In the genomic region with DNA sequence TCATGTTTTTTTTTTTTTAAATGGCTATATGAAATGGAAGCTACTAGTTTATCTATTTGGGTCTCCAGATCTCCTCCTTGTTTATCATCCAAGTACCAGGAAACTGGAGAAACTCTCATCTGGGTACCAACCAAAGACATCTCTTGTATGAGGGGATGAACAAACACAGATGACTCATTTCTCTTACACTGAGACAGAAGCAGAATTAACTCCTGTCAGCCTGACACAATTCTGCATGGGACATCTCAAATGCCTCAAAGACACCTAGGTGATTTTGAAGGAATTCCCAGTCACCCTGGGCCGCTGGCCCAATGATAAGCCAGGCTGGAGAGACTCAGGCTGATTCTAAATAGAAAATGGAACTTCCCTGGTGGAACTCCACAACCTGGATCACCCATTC, we compare ENCODE assay signal across 10 cellular contexts. TPM values are rescaled to one million over a fixed set of nuclear protein-coding genes. Genes with fewer than 3 reads are reported as not detected.
A peak's percentile ranks its signal among the peaks of the same experiment; 100 is the strongest.
DNase-seq lines count a peak whose midpoint lies in the region; ATAC-seq and TF ChIP-seq lines count a peak whose summit lies in the region.
"Not testable (repeated sequence)": the region's sequence is repeated elsewhere in the genome, so short reads cannot be mapped to it uniquely, and the experiment has no call there.
"Had no signal": no experiment of that assay in that cellular context is flagged by ENCODE, and none has a peak within 500 bp of the region (broad histone marks: within the 10 kb centered on the region; RNA-seq: fewer than 3 reads in every experiment).

No MANE protein-coding gene starts in this region.

- not testable (repeated sequence) for DNase-seq in CD4-positive, alpha-beta T cell; activated CD8-positive, alpha-beta T cell treated with anti-CD3 and anti-CD28 coated beads for 36 hours; dorsolateral prefrontal cortex; naive thymus-derived CD8-positive, alpha-beta T cell; substantia nigra (lab: John Stamatoyannopoulos, UW)
- DNase-seq in DMS53 (lab: John Stamatoyannopoulos, UW) (peak; percentile 7), amniotic epithelial cell (ENCODE audit: low read depth) (peak; percentile 80)
- peak; percentile 18 for DNase-seq in activated naive CD4-positive, alpha-beta T cell treated with anti-CD3 and anti-CD28 coated beads for 36 hours

- CTCF ChIA-PET in CD4-positive, alpha-beta T cell (lab: Charles Lee); activated naive CD4-positive, alpha-beta T cell treated with anti-CD3 and anti-CD28 coated beads for 36 hours (lab: Charles Lee): not testable (repeated sequence)
- CTCF ChIA-PET in activated CD8-positive, alpha-beta T cell treated with anti-CD3 and anti-CD28 coated beads for 36 hours (lab: Charles Lee): interaction anchor here (1.1 kb wide), 1 partner anchor 60 kb away, joined by 3 read pairs; no protein-coding TSS in a partner anchor

- not testable (repeated sequence) for H3K27ac ChIP-seq in CD4-positive, alpha-beta T cell (ENCODE audit: low read depth, low read length)
- peak overlapping the region in 43 of 59 donors; percentile 1 to 85 (median 55) for H3K27ac ChIP-seq in dorsolateral prefrontal cortex
- H3K27ac ChIP-seq in substantia nigra (ENCODE audit: low read depth, low read length, poor library complexity, severe bottlenecking): peak overlapping the region; percentile 10

- H3K27me3 Mint-ChIP-seq in CD4-positive, alpha-beta T cell; activated CD8-positive, alpha-beta T cell treated with anti-CD3 and anti-CD28 coated beads for 36 hours; activated naive CD4-positive, alpha-beta T cell treated with anti-CD3 and anti-CD28 coated beads for 36 hours (ENCODE audit: low read depth); naive thymus-derived CD8-positive, alpha-beta T cell: not testable (repeated sequence)

- not testable (repeated sequence) for TF ChIP-seq CTCF in CD4-positive, alpha-beta T cell (IDR thresholded peaks at IDR 0.05); activated CD8-positive, alpha-beta T cell treated with anti-CD3 and anti-CD28 coated beads for 36 hours (IDR thresholded peaks at IDR 0.05); dorsolateral prefrontal cortex (IDR thresholded peaks at IDR 0.05 in 54 of 56, conservative IDR thresholded peaks at IDR 0.05 in 2 of 56; ENCODE audit: low read depth in 1 of 56, partially characterized antibody in 56 of 56)

- POLR2A ChIA-PET in CD4-positive, alpha-beta T cell (lab: Charles Lee): interaction anchor here (1.3 to 4.0 kb wide), 2 partner anchors 9 to 36 kb away, joined by 3 to 28 read pairs; a partner anchor contains a TSS
- POLR2A ChIA-PET in activated CD8-positive, alpha-beta T cell treated with anti-CD3 and anti-CD28 coated beads for 36 hours (lab: Charles Lee): interaction anchor here (0.6 to 2.0 kb wide), 3 partner anchors 10 to 143 kb away, joined by 3 to 11 read pairs (median 3); a partner anchor contains a TSS
- POLR2A ChIA-PET in naive thymus-derived CD8-positive, alpha-beta T cell (lab: Charles Lee): interaction anchor here (0.6 to 1.4 kb wide), 2 partner anchors 9 to 57 kb away, joined by 5 to 7 read pairs; a partner anchor contains a TSS

- intact Hi-C loops in CD4-positive, alpha-beta T cell (cut with DNase I, micrococcal nuclease); dorsolateral prefrontal cortex (cut with DNase I): not testable (repeated sequence)
- intact Hi-C loops in activated CD8-positive, alpha-beta T cell treated with anti-CD3 and anti-CD28 coated beads for 36 hours (cut with micrococcal nuclease): loop anchor here (10.0 kb wide), 1 partner anchor 147 kb away; a partner anchor contains a TSS
- intact Hi-C loops in activated naive CD4-positive, alpha-beta T cell treated with anti-CD3 and anti-CD28 coated beads for 36 hours (cut with micrococcal nuclease): loop anchor here (5.0 kb wide), 1 partner anchor 125 kb away; no protein-coding TSS in a partner anchor

- ATAC-seq in CD4-positive, alpha-beta T cell (ENCODE audit: poor library complexity); activated CD8-positive, alpha-beta T cell treated with anti-CD3 and anti-CD28 coated beads for 36 hours; naive thymus-derived CD8-positive, alpha-beta T cell: not testable (repeated sequence)

- peak overlapping the region; percentile 70 for H3K27ac Mint-ChIP-seq in CD4-positive, alpha-beta T cell
- peak overlapping the region; percentile 80 for H3K27ac Mint-ChIP-seq in activated CD8-positive, alpha-beta T cell treated with anti-CD3 and anti-CD28 coated beads for 36 hours
- H3K27ac Mint-ChIP-seq in activated naive CD4-positive, alpha-beta T cell treated with anti-CD3 and anti-CD28 coated beads for 36 hours: peak overlapping the region; percentile 75
- H3K27ac Mint-ChIP-seq in naive thymus-derived CD8-positive, alpha-beta T cell: peak overlapping the region in 6 of 10 donors; percentile 22 to 72 (median 60)

- H3K27me3 ChIP-seq in CD4-positive, alpha-beta T cell (ENCODE audit: control insufficient read depth, insufficient read depth, low read length); dorsolateral prefrontal cortex: not testable (repeated sequence)

- peaks cover 86% of the 10 kb centered on the region for H3K36me3 Mint-ChIP-seq in CD4-positive, alpha-beta T cell (ENCODE audit: low read depth)
- peaks cover 82% of the 10 kb centered on the region for H3K36me3 Mint-ChIP-seq in activated CD8-positive, alpha-beta T cell treated with anti-CD3 and anti-CD28 coated beads for 36 hours (ENCODE audit: low read depth)
- peaks cover 77% of the 10 kb centered on the region for H3K36me3 Mint-ChIP-seq in activated naive CD4-positive, alpha-beta T cell treated with anti-CD3 and anti-CD28 coated beads for 36 hours (ENCODE audit: low read depth)
- peaks cover 27 to 74% (median 73%) of the 10 kb centered on the region in 3 donors for H3K36me3 Mint-ChIP-seq in naive thymus-derived CD8-positive, alpha-beta T cell

- not testable (repeated sequence) for H3K4me3 Mint-ChIP-seq in CD4-positive, alpha-beta T cell; activated CD8-positive, alpha-beta T cell treated with anti-CD3 and anti-CD28 coated beads for 36 hours; activated naive CD4-positive, alpha-beta T cell treated with anti-CD3 and anti-CD28 coated beads for 36 hours
- H3K4me3 Mint-ChIP-seq in naive thymus-derived CD8-positive, alpha-beta T cell: peak overlapping the region in 5 of 10 donors; percentile 12 to 46 (median 34)

- not testable (repeated sequence) for H3K9me3 Mint-ChIP-seq in CD4-positive, alpha-beta T cell
- peaks cover 10% of the 10 kb centered on the region for H3K9me3 Mint-ChIP-seq in activated CD8-positive, alpha-beta T cell treated with anti-CD3 and anti-CD28 coated beads for 36 hours
- peaks cover 23% of the 10 kb centered on the region for H3K9me3 Mint-ChIP-seq in activated naive CD4-positive, alpha-beta T cell treated with anti-CD3 and anti-CD28 coated beads for 36 hours
- peaks cover 0 to 69% (median 0%) of the 10 kb centered on the region in 9 donors for H3K9me3 Mint-ChIP-seq in naive thymus-derived CD8-positive, alpha-beta T cell

- peaks cover 61% of the 10 kb centered on the region for H3K4me1 Mint-ChIP-seq in CD4-positive, alpha-beta T cell (ENCODE audit: low read depth)
- H3K4me1 Mint-ChIP-seq in activated CD8-positive, alpha-beta T cell treated with anti-CD3 and anti-CD28 coated beads for 36 hours (ENCODE audit: low read depth): peaks cover 56% of the 10 kb centered on the region
- peaks cover 44% of the 10 kb centered on the region for H3K4me1 Mint-ChIP-seq in activated naive CD4-positive, alpha-beta T cell treated with anti-CD3 and anti-CD28 coated beads for 36 hours (ENCODE audit: low read depth)
- peaks cover 15 to 66% (median 51%) of the 10 kb centered on the region in 4 donors for H3K4me1 Mint-ChIP-seq in naive thymus-derived CD8-positive, alpha-beta T cell

- H3K9me3 ChIP-seq in CD4-positive, alpha-beta T cell (ENCODE audit: control insufficient read depth, low read length): not testable (repeated sequence)

- not testable (repeated sequence) for H3K4me3 ChIP-seq in dorsolateral prefrontal cortex

RNA-seq across cellular contexts. Expression of a gene that starts 9.6 kb away (rescaled TPM):
- total RNA-seq in CD4-positive, alpha-beta T cell: 10 to 100 TPM; 48.0 to 50.7 TPM
- total RNA-seq in activated CD8-positive, alpha-beta T cell treated with anti-CD3 and anti-CD28 coated beads for 36 hours: 10 to 100 TPM; 45.5 to 48.7 TPM
- 10 to 100 TPM; 32.6 to 34.0 TPM for total RNA-seq in activated naive CD4-positive, alpha-beta T cell treated with anti-CD3 and anti-CD28 coated beads for 36 hours
- total RNA-seq in dorsolateral prefrontal cortex: 10 to 100 TPM; 25.9 to 56.3 (median 37.0) TPM
- total RNA-seq in naive thymus-derived CD8-positive, alpha-beta T cell: 10 to 100 TPM; 85.5 to 98.7 TPM
- 10 to 100 TPM; 23.4 to 29.6 (median 27.8) TPM for polyA plus RNA-seq in naive thymus-derived CD8-positive, alpha-beta T cell
- total RNA-seq: A172, HepG2 had no signal
- polyA plus RNA-seq: HepG2 had no signal

RNA-seq across cellular contexts. Expression of a gene that starts 53.7 kb away (rescaled TPM):
- total RNA-seq in CD4-positive, alpha-beta T cell: 1 to 10 TPM; 4.9 to 5.2 TPM
- 10 to 100 TPM; 10.8 to 13.5 TPM for total RNA-seq in activated CD8-positive, alpha-beta T cell treated with anti-CD3 and anti-CD28 coated beads for 36 hours
- total RNA-seq in activated naive CD4-positive, alpha-beta T cell treated with anti-CD3 and anti-CD28 coated beads for 36 hours: 1 to 10 TPM; 6.1 to 9.6 TPM
- 10 to 100 TPM; 14.3 to 34.6 (median 21.3) TPM for total RNA-seq in dorsolateral prefrontal cortex
- 10 to 100 TPM; 36.8 to 37.5 TPM for total RNA-seq in naive thymus-derived CD8-positive, alpha-beta T cell
- polyA plus RNA-seq in naive thymus-derived CD8-positive, alpha-beta T cell: 1 to 10 TPM; 7.1 to 9.4 (median 8.9) TPM
